8 cellular contexts compared by ENCODE assay signal in genomic region chr19:45902651-45903625, GRCh38. TPM values are rescaled to one million over a fixed set of nuclear protein-coding genes. Genes with fewer than 3 reads are reported as not detected.
DNase-seq lines count a peak whose midpoint lies in the region; ATAC-seq and TF ChIP-seq lines count a peak whose summit lies in the region.

No MANE protein-coding gene starts in this region.

- H3K4me1 Mint-ChIP-seq in IgD-negative memory B cell = peaks cover 4 to 12% (median 8%) of the 10 kb centered on the region in 3 donors

- peak; percentile 75 for ATAC-seq in GM21576 (IDR thresholded peaks at IDR 0.05; ENCODE audit: unreplicated experiment)

- no peaks in the 10 kb centered on the region for H3K9me3 ChIP-seq in mucosa of rectum (ENCODE audit: control insufficient read depth in 2 of 2, low read length in 2 of 2)

- peak overlapping the region; percentile 91 for H3K4me3 ChIP-seq in epithelial cell of proximal tubule (ENCODE audit: low read depth, low read length)
- peak overlapping the region; percentile 87 to 92 for H3K4me3 ChIP-seq in mucosa of rectum (ENCODE audit: low read length in 2 of 2)

- peak overlapping the region; percentile 72 to 77 for H3K27ac ChIP-seq in mucosa of rectum (ENCODE audit: low read depth in 2 of 2, low read length in 2 of 2)

- H3K27me3 ChIP-seq in mucosa of rectum (ENCODE audit: control insufficient read depth in 2 of 2, insufficient read depth in 2 of 2, low read length in 2 of 2) = no peaks in the 10 kb centered on the region

- peaks cover 14 to 15% of the 10 kb centered on the region in 2 donors for H3K4me1 ChIP-seq in mucosa of rectum (ENCODE audit: control insufficient read depth in 2 of 2, insufficient read depth in 2 of 2, low read length in 2 of 2)

- DNase-seq in DMS153 treated with DMSO at 0.1 percent for 48 hours (lab: John Stamatoyannopoulos, UW; ENCODE audit: unreplicated experiment) (peak; percentile 99), OCI-M1 (lab: John Stamatoyannopoulos, UW) (peak; percentile 99), activated T-cell treated with anti-CD3 and anti-CD28 coated beads for 48 hours (ENCODE audit: low read depth) (peak; percentile 100), epithelial cell of proximal tubule (ENCODE audit: low read depth) (peak; percentile 54)
- peak; percentile 97 for DNase-seq in stimulated activated CD8-positive, alpha-beta memory T cell treated with anti-CD3 and anti-CD28 coated beads, Interleukin-4, amount 100 ng/mL, for 4 hours (ENCODE audit: low read depth in 2 of 2, low spot score in 1 of 2)

- H3K4me3 Mint-ChIP-seq in IgD-negative memory B cell = peak overlapping the region; percentile 89 to 99 (median 94)

- H3K9me3 Mint-ChIP-seq in IgD-negative memory B cell = no peaks in the 10 kb centered on the region

- TF ChIP-seq CTCF in epithelial cell of proximal tubule (conservative IDR thresholded peaks at IDR 0.05; ENCODE audit: low read depth, low read length) = no peak

- peaks cover 4 to 12% of the 10 kb centered on the region in 2 donors for H3K36me3 ChIP-seq in mucosa of rectum (ENCODE audit: control insufficient read depth in 2 of 2, insufficient read depth in 2 of 2, low read length in 2 of 2)

- H3K27me3 Mint-ChIP-seq in IgD-negative memory B cell = no peaks in the 10 kb centered on the region

- peaks cover 2% of the 10 kb centered on the region for H3K36me3 Mint-ChIP-seq in IgD-negative memory B cell

- H3K27ac Mint-ChIP-seq in IgD-negative memory B cell = peak overlapping the region; percentile 92 to 100 (median 95)

- peak overlapping the region; percentile 69 to 82 for H3K9ac ChIP-seq in mucosa of rectum (ENCODE audit: low read depth in 1 of 2, low read length in 2 of 2)

RNA-seq across cellular contexts. Expression of gene MYPOP, which starts 0.5 kb away (rescaled TPM):
- 0.70 TPM for polyA plus RNA-seq in IgD-negative memory B cell
- total RNA-seq in epithelial cell of proximal tubule = 1.3 and 2.0 TPM in 2 replicates

RNA-seq across cellular contexts. Expression of gene NANOS2, which starts 11.6 kb away (rescaled TPM):
- not detected for polyA plus RNA-seq in IgD-negative memory B cell
- total RNA-seq in epithelial cell of proximal tubule = not detected in 2 replicates

RNA-seq across cellular contexts. Expression of gene IRF2BP1, which starts 17.0 kb away (rescaled TPM):
- polyA plus RNA-seq in IgD-negative memory B cell = 10.0 TPM
- total RNA-seq in epithelial cell of proximal tubule = 26.8 and 31.2 TPM in 2 replicates

RNA-seq across cellular contexts. Expression of gene FOXA3, which starts 38.8 kb away (rescaled TPM):
- not detected for polyA plus RNA-seq in IgD-negative memory B cell
- total RNA-seq in epithelial cell of proximal tubule = 1.1 and 2.8 TPM in 2 replicates

RNA-seq across cellular contexts. Expression of gene SYMPK, which starts 40.0 kb away (rescaled TPM):
- polyA plus RNA-seq in IgD-negative memory B cell = 26.8 TPM
- 22.9 and 26.0 TPM in 2 replicates for total RNA-seq in epithelial cell of proximal tubule

Comparison
In these comparisons a context has a peak if more than half of its experiments do, and no peak if none do; other contexts are left out.
1. Peak in every context shown above with its lines: DNase-seq, ATAC-seq, H3K4me3 ChIP-seq and H3K27ac ChIP-seq.